12 cellular contexts compared by ENCODE assay signal in genomic region chr11:62399172-62399867, GRCh38. TPM values are rescaled to one million over a fixed set of nuclear protein-coding genes. Genes with fewer than 3 reads are reported as not detected.
DNase-seq lines count a peak whose midpoint lies in the region; ATAC-seq, FAIRE-seq and TF ChIP-seq lines count a peak whose summit lies in the region.
"Had no signal": no experiment of that assay in that cellular context is flagged by ENCODE, and none has a peak within 500 bp of the region (broad histone marks: within the 10 kb centered on the region; RNA-seq: fewer than 3 reads in every experiment).

No MANE protein-coding gene starts in this region.

- WGBS in H1 (ENCODE audit: extremely low coverage in 1 of 2, insufficient coverage in 1 of 2, insufficient read length in 1 of 2, insufficient replicate concordance in 2 of 2, low coverage in 1 of 2, low lambda C conversion rate in 2 of 2, missing lambda C conversion rate in 1 of 2), 2 experiments, result 79% methylated on average over 10 of the region's 10 CpGs; no CpG with 5 or more reads in 1 of the 2 experiments

- H3K56ac ChIP-seq in H1 (replicated peaks; ENCODE audit: insufficient read length, low read depth, low read length), result no peak overlapping the region

- DNase-seq in Right ventricle myocardium inferior (ENCODE audit: missing footprints) (peak; percentile 66), cardiac septum (ENCODE audit: low spot score) (no peak), H1 (ENCODE audit: low read depth in 1 of 2, low spot score in 2 of 2) (no peak), neural crest cell (ENCODE audit: low read depth, low spot score) (no peak), uterus (peak; percentile 57 to 59), GM10266 (ENCODE audit: extremely low spot score) (no peak)
- DNase-seq: activated T-cell treated with anti-CD3 and anti-CD28 coated beads, Interleukin-2, amount 50 U/mL, for 4 hours; H9 had no signal

- H3K4me3 ChIP-seq in H1 (ENCODE audit: extremely low read depth in 1 of 4, insufficient read depth in 2 of 4, low read depth in 3 of 4, low read length in 4 of 4) (no peak overlapping the region), uterus (no peak overlapping the region)
- H3K4me3 ChIP-seq: pancreas had no signal

- TF ChIP-seq CTCF in H1 (IDR thresholded peaks at IDR 0.05; ENCODE audit: control extremely low read depth in 1 of 3, insufficient read depth in 1 of 3, low read depth in 1 of 3, low read length in 3 of 3), result no peak
- no peak for TF ChIP-seq CTCF in neural crest cell (conservative IDR thresholded peaks at IDR 0.05)
- TF ChIP-seq CTCF in uterus (IDR thresholded peaks at IDR 0.05), result no peak
- no peak for TF ChIP-seq CTCF in GM10266 (IDR thresholded peaks at IDR 0.05; ENCODE audit: control insufficient read depth, insufficient read depth, low read depth, missing control alignments)

- TF ChIP-seq POLR2A in H1 (IDR thresholded peaks at IDR 0.05; ENCODE audit: control extremely low read depth in 1 of 2, low read depth in 2 of 2, low read length in 2 of 2), result no peak
- TF ChIP-seq POLR2A in uterus (IDR thresholded peaks at IDR 0.05), result peak in 1 of 2 donors; percentile 9

- H3K79me1 ChIP-seq in H1 (ENCODE audit: low read depth, low read length), result no peaks in the 10 kb centered on the region

- intact Hi-C loops in Right ventricle myocardium inferior (cut with DNase I), result loop anchor here (2.0 to 10.0 kb wide), 4 partner anchors 143 to 465 kb away; no protein-coding TSS in a partner anchor
- intact Hi-C loops in cardiac septum (cut with DNase I), result loop anchor here (2.0 to 5.0 kb wide), 4 partner anchors 103 to 463 kb away; no protein-coding TSS in a partner anchor
- intact Hi-C loops in uterus (cut with DNase I; ENCODE audit: low total_unique reads), result no loop called here

- H3K4me2 ChIP-seq in H1 (ENCODE audit: insufficient read depth in 1 of 2, low read depth in 2 of 2, low read length in 2 of 2), result no peak overlapping the region

- no peak for ATAC-seq in Right ventricle myocardium inferior
- ATAC-seq in GM19328 (IDR thresholded peaks at IDR 0.05; ENCODE audit: unreplicated experiment), result no peak
- ATAC-seq in HG03196 (IDR thresholded peaks at IDR 0.05; ENCODE audit: unreplicated experiment), result no peak
- ATAC-seq: activated T-cell treated with anti-CD3 and anti-CD28 coated beads, Interleukin-2, amount 50 U/mL, for 4 hours; pancreas had no signal

- no peak overlapping the region; the same call in 1 of the 2 replicates for H3K18ac ChIP-seq in H1 (ENCODE audit: extremely low read depth, low read length)

- H3K27ac Mint-ChIP-seq in neural crest cell (ENCODE audit: unreplicated experiment), result peak overlapping the region; percentile 83

- no peaks in the 10 kb centered on the region for H3K9me3 Mint-ChIP-seq in neural crest cell
- H3K9me3 Mint-ChIP-seq: activated T-cell treated with anti-CD3 and anti-CD28 coated beads, Interleukin-2, amount 50 U/mL, for 4 hours; H9 had no signal

- POLR2A ChIA-PET in H1 (lab: Charles Lee; ENCODE audit: partially characterized antibody), result interaction anchor here (1.3 kb wide), 1 partner anchor 173 kb away, joined by 3 read pairs; no protein-coding TSS in a partner anchor

- no peaks in the 10 kb centered on the region for H4K20me1 ChIP-seq in H1 (replicated peaks in 1 of 2; ENCODE audit: control insufficient read depth in 1 of 2, insufficient read depth in 2 of 2, low read length in 2 of 2)

- no peak overlapping the region for H2BK12ac ChIP-seq in H1 (ENCODE audit: low read depth, low read length)

- H3K23me2 ChIP-seq in H1 (ENCODE audit: low read depth, low read length), result no peaks in the 10 kb centered on the region; the same call in 1 of the 2 replicates

- H2BK20ac ChIP-seq in H1 (ENCODE audit: low read length), result no peak overlapping the region

- peaks cover 22% of the 10 kb centered on the region for H3K4me1 Mint-ChIP-seq in neural crest cell

- 0 out of 2 replicates have a peak overlapping the region, but pooled peaks have one; percentile 34 for H2AK5ac ChIP-seq in H1 (ENCODE audit: low read depth, low read length)

- H2BK5ac ChIP-seq in H1 (ENCODE audit: low read depth, low read length), result no peak overlapping the region

- H3K36me3 ChIP-seq in H1 (ENCODE audit: control insufficient read depth in 2 of 4, insufficient read depth in 4 of 4, low read length in 3 of 4), result no peaks in the 10 kb centered on the region
- H3K36me3 ChIP-seq in uterus, result no peaks in the 10 kb centered on the region
- H3K36me3 ChIP-seq: pancreas had no signal

- H4K8ac ChIP-seq in H1 (ENCODE audit: extremely low read depth, insufficient read depth, low read length), result no peak overlapping the region

- no peaks in the 10 kb centered on the region for H3K9me3 ChIP-seq in H1 (ENCODE audit: insufficient read depth in 2 of 2, low read depth in 1 of 2, low read length in 1 of 2)
- H3K9me3 ChIP-seq in uterus, result no peaks in the 10 kb centered on the region
- H3K9me3 ChIP-seq: pancreas had no signal

- H3K4ac ChIP-seq in H1 (replicated peaks; ENCODE audit: insufficient read length, low read depth, low read length), result no peak overlapping the region

- CTCF ChIA-PET in H1 (lab: Charles Lee; ENCODE audit: partially characterized antibody), result interaction anchor here (0.6 to 9.5 kb wide), 11 partner anchors 7 to 192 kb away, joined by 3 to 56 read pairs (median 3); partner anchors contain the start of gene TUT1

- no peak overlapping the region for H2BK120ac ChIP-seq in H1 (replicated peaks; ENCODE audit: low read depth, low read length)

- FAIRE-seq in H1 (lab: Jason Lieb, UNC), result no peak
- FAIRE-seq: pancreas, TTC549 had no signal

- no peak overlapping the region for H3K9ac ChIP-seq in H1 (replicated peaks in 1 of 4; ENCODE audit: extremely low read depth in 1 of 4, low read depth in 3 of 4, low read length in 3 of 4)

- H3K27ac ChIP-seq in H1 (ENCODE audit: low read depth, low read length), result no peak overlapping the region
- peak overlapping the region; percentile 81 to 84 for H3K27ac ChIP-seq in uterus
- H3K27ac ChIP-seq: pancreas had no signal

- H4K91ac ChIP-seq in H1 (replicated peaks; ENCODE audit: insufficient read length, low read length), result no peak overlapping the region

- no peaks in the 10 kb centered on the region for H3K36me3 Mint-ChIP-seq in neural crest cell (ENCODE audit: low read depth)

- no peak for TF ChIP-seq EP300 in H1 (IDR thresholded peaks at IDR 0.05; ENCODE audit: borderline replicate concordance in 1 of 2, low read depth in 2 of 2, low read length in 2 of 2)

- no peak overlapping the region for H3K14ac ChIP-seq in H1 (ENCODE audit: insufficient read length)

- H4K5ac ChIP-seq in H1 (ENCODE audit: insufficient read length, low read depth, low read length), result no peak overlapping the region

- H2AFZ ChIP-seq in H1 (ENCODE audit: low read length), result no peak overlapping the region

- no peaks in the 10 kb centered on the region for H3K79me2 ChIP-seq in H1 (ENCODE audit: control insufficient read depth in 1 of 2, insufficient read depth in 2 of 2, low read length in 2 of 2)

- H3K4me1 ChIP-seq in H1 (replicated peaks in 1 of 4; ENCODE audit: control insufficient read depth in 3 of 4, insufficient read depth in 4 of 4, low read length in 3 of 4) (peaks cover 3 to 26% (median 5%) of the 10 kb centered on the region in 4 experiments; a peak in 6 of 7 replicates), uterus (peaks cover 34 to 56% of the 10 kb centered on the region in 2 donors)
- H3K4me1 ChIP-seq: pancreas had no signal

- TF ChIP-seq RAD21 in H1 (IDR thresholded peaks at IDR 0.05 in 1 of 2, conservative IDR thresholded peaks at IDR 0.05 in 1 of 2; ENCODE audit: low read depth in 2 of 2, low read length in 2 of 2), result no peak

- H2BK15ac ChIP-seq in H1 (ENCODE audit: low read length), result no peak overlapping the region

- H3K4me3 Mint-ChIP-seq in neural crest cell, result no peak overlapping the region
- H3K4me3 Mint-ChIP-seq: activated T-cell treated with anti-CD3 and anti-CD28 coated beads, Interleukin-2, amount 50 U/mL, for 4 hours; H9 had no signal

- H3K27me3 ChIP-seq in H1 (replicated peaks in 1 of 4; ENCODE audit: control insufficient read depth in 3 of 4, extremely low read depth in 1 of 4, insufficient read depth in 3 of 4, low read length in 3 of 4) (0 out of 7 replicates have a peak, but pooled peaks cover 0 to 2% (median 0%) of the 10 kb centered on the region in 4 experiments), uterus (no peaks in the 10 kb centered on the region)
- H3K27me3 ChIP-seq: pancreas had no signal

- no peaks in the 10 kb centered on the region for H3K27me3 Mint-ChIP-seq in neural crest cell (ENCODE audit: low read depth)

- H3K23ac ChIP-seq in H1 (ENCODE audit: insufficient read length), result no peak overlapping the region

TF ChIP-seq in H1, 55 proteins besides CTCF, POLR2A, EP300 and RAD21:
- TF ChIP-seq FOSL1 (IDR thresholded peaks at IDR 0.05; ENCODE audit: insufficient read depth, low read depth, low read length) (0 out of 2 replicates have a peak, but pooled peaks have one; percentile 45), SUZ12 (IDR thresholded peaks at IDR 0.05; ENCODE audit: low read length) (no peak)

RNA-seq across cellular contexts. Expression of gene SCGB1A1, which starts 19.5 kb away (rescaled TPM):
- not detected for total RNA-seq in Right ventricle myocardium inferior
- not detected for total RNA-seq in cardiac septum
- not detected in 2 replicates for total RNA-seq in H1 (2021; fragmentation: NEBNext Ultra II Directional; extraction: Animal tissue kit (Norgen Biotek cat#: 25700))
- not detected in 2 replicates for polyA plus RNA-seq in H1 (2011; rRNA removed)
- polyA plus RNA-seq in H1 (2011; cell fraction: cytosol; rRNA removed), result not detected
- polyA plus RNA-seq in H1 (2011; cell fraction: nucleus; rRNA removed), result not detected
- not detected in 4 replicates for polyA plus RNA-seq in H1 (2012, experiment 1 of 2)
- polyA plus RNA-seq in H1 (2012, experiment 2 of 2), result not detected
- not detected for polyA plus RNA-seq in H1 (2013, experiment 1 of 2)
- not detected for polyA plus RNA-seq in H1 (2013, experiment 2 of 2)
- not detected in 2 replicates for polyA minus RNA-seq in H1 (2011; rRNA and poly(A)+ RNA removed)
- polyA minus RNA-seq in H1 (2011; cell fraction: cytosol; rRNA and poly(A)+ RNA removed), result not detected
- not detected for polyA minus RNA-seq in H1 (2011; cell fraction: nucleus; rRNA and poly(A)+ RNA removed)
- total RNA-seq in neural crest cell, result not detected in 2 replicates
- not detected for total RNA-seq in uterus
- total RNA-seq: H9 had no signal

Comparison
In these comparisons a context has a peak if more than half of its experiments do, and no peak if none do; other contexts are left out.
1. DNase-seq: peak in Right ventricle myocardium inferior (single experiment) and uterus (2 of 2); none in cardiac septum (single experiment), H1 (0 of 2), neural crest cell (single experiment) and GM10266 (single experiment).